Comparison of ENCODE assay signal across 11 cellular contexts in the genomic region with DNA sequence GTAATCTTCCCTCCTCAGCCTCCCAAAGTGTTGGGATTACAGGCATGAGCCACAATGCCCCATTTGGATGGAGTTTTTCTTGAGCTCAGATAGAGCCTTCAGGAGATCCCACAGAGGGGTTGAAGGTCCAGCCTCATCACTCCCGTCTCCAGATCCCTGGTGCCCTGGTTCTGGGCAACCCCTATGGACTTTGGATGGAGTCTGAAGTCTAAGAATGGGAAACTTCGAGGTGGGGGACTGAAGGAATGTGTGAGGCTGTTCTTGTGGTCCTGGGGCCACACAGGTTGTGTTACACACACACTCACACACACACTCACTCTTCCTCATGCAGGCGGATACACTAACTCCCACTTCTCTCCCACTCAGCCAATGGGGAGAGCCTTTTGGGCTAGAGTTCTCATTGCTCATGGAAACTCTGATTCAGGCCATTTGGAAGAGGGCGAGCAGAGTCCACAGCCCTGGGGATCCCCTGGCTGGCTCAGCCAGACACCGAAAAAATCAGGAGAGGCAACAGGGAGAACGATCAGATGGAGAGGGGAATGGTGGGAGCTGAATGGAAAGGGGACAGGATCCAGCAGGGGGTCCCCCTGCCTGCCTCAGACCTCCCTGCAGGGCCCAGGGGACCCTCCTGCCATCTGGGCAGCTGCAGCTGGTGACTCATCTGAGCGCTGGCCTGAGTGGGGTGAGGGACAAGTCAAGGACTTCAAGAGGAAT. TPM values are rescaled to one million over a fixed set of nuclear protein-coding genes. Genes with fewer than 3 reads are reported as not detected.
DNase-seq lines count a peak whose midpoint lies in the region; ATAC-seq and TF ChIP-seq lines count a peak whose summit lies in the region.
"Had no signal": no experiment of that assay in that cellular context is flagged by ENCODE, and none has a peak within 500 bp of the region (broad histone marks: within the 10 kb centered on the region; RNA-seq: fewer than 3 reads in every experiment).

No MANE protein-coding gene starts in this region.

- H3K4me1 ChIP-seq in right lobe of liver (peaks cover 0 to 93% (median 41%) of the 10 kb centered on the region in 4 donors), tibial nerve (peaks cover 0 to 94% (median 68%) of the 10 kb centered on the region in 4 donors)

- no peaks in the 10 kb centered on the region for H3K27me3 ChIP-seq in brain microvascular endothelial cell (replicated peaks)
- H3K27me3 ChIP-seq in right lobe of liver = no peaks in the 10 kb centered on the region
- H3K27me3 ChIP-seq in tibial nerve = no peaks in the 10 kb centered on the region

- no peaks in the 10 kb centered on the region for H3K36me3 Mint-ChIP-seq in activated naive CD4-positive, alpha-beta T cell treated with anti-CD3 and anti-CD28 coated beads for 36 hours (ENCODE audit: low read depth)

- CTCF ChIA-PET in activated naive CD4-positive, alpha-beta T cell treated with anti-CD3 and anti-CD28 coated beads for 36 hours (lab: Charles Lee) = interaction anchor here (0.6 to 0.7 kb wide), 2 partner anchors 171 to 1246 kb away, joined by 3 read pairs; no protein-coding TSS in a partner anchor

- H3K9me3 ChIP-seq in right lobe of liver = no peaks in the 10 kb centered on the region
- H3K9me3 ChIP-seq in tibial nerve = no peaks in the 10 kb centered on the region

- TF ChIP-seq POLR2A in right lobe of liver (IDR thresholded peaks at IDR 0.05) (peak; percentile 51), tibial nerve (IDR thresholded peaks at IDR 0.05) (no peak)

- H3K4me3 Mint-ChIP-seq in activated naive CD4-positive, alpha-beta T cell treated with anti-CD3 and anti-CD28 coated beads for 36 hours = no peak overlapping the region

- in situ Hi-C loops in brain microvascular endothelial cell (cut with HindIII; ENCODE audit: low pct_ligation_motif_present, low sequenced_read_pairs) = no loop called here

- H3K36me3 ChIP-seq in brain microvascular endothelial cell (replicated peaks) (peaks cover 87% of the 10 kb centered on the region), right lobe of liver (peaks cover 9 to 56% (median 34%) of the 10 kb centered on the region in 4 donors), tibial nerve (peaks cover 0 to 44% (median 3%) of the 10 kb centered on the region in 3 donors)

- no peaks in the 10 kb centered on the region for H3K27me3 Mint-ChIP-seq in activated naive CD4-positive, alpha-beta T cell treated with anti-CD3 and anti-CD28 coated beads for 36 hours (ENCODE audit: low read depth)

- H3K27ac Mint-ChIP-seq in activated naive CD4-positive, alpha-beta T cell treated with anti-CD3 and anti-CD28 coated beads for 36 hours = no peak overlapping the region

- intact Hi-C loops in activated naive CD4-positive, alpha-beta T cell treated with anti-CD3 and anti-CD28 coated beads for 36 hours (cut with micrococcal nuclease) = no loop called here
- intact Hi-C loops in right lobe of liver (cut with DNase I) = no loop called here
- intact Hi-C loops in head of caudate nucleus (cut with DNase I) = no loop called here

- ATAC-seq in right lobe of liver = peak in 1 of 4 donors; percentile 13
- no peak for ATAC-seq in HG02884 (IDR thresholded peaks at IDR 0.05; ENCODE audit: unreplicated experiment)

- H3K27ac ChIP-seq in brain microvascular endothelial cell (peak overlapping the region; percentile 60), right lobe of liver (peak overlapping the region; percentile 65 to 98 (median 70)), tibial nerve (peak overlapping the region; percentile 58 to 95 (median 82))

- peaks cover 15% of the 10 kb centered on the region for H3K4me1 Mint-ChIP-seq in activated naive CD4-positive, alpha-beta T cell treated with anti-CD3 and anti-CD28 coated beads for 36 hours (ENCODE audit: low read depth)

- no peaks in the 10 kb centered on the region for H3K9me3 Mint-ChIP-seq in activated naive CD4-positive, alpha-beta T cell treated with anti-CD3 and anti-CD28 coated beads for 36 hours

- peak; percentile 5 for TF ChIP-seq CTCF in brain microvascular endothelial cell (IDR thresholded peaks at IDR 0.05; ENCODE audit: low read depth, low read length, missing control alignments)
- TF ChIP-seq CTCF in right lobe of liver (IDR thresholded peaks at IDR 0.05) = no peak
- no peak for TF ChIP-seq CTCF in tibial nerve (IDR thresholded peaks at IDR 0.05)

- DNase-seq in activated naive CD4-positive, alpha-beta T cell treated with anti-CD3 and anti-CD28 coated beads for 36 hours = peak; percentile 15
- no peak for DNase-seq in activated naive CD4-positive, alpha-beta T cell (lab: John Stamatoyannopoulos, UW)
- DNase-seq in brain microvascular endothelial cell = peak; percentile 79
- DNase-seq in right lobe of liver = no peak
- DNase-seq in tibial nerve (ENCODE audit: low spot score in 2 of 2) = peak in 1 of 2 donors; percentile 70
- DNase-seq in head of caudate nucleus = no peak
- DNase-seq in glomerular visceral epithelial cell (ENCODE audit: extremely low spot score) = no peak
- DNase-seq: activated CD4-positive, CD25-positive, alpha-beta regulatory T cell; NCI-H2107 had no signal

- WGBS in right lobe of liver (ENCODE audit: insufficient coverage, low coverage, low lambda C conversion rate, missing lambda C conversion rate) = 23% methylated on average over 4 of the region's 7 CpGs
- WGBS in tibial nerve, 2 donors = 38 to 43% methylated on average over 7 of the region's 7 CpGs

- H3K4me3 ChIP-seq in brain microvascular endothelial cell (ENCODE audit: low read depth, low read length) = no peak overlapping the region
- no peak overlapping the region for H3K4me3 ChIP-seq in right lobe of liver
- H3K4me3 ChIP-seq in tibial nerve = no peak overlapping the region

- peak in 1 of 2 donors; percentile 82 for TF ChIP-seq EP300 in tibial nerve (IDR thresholded peaks at IDR 0.05)

RNA-seq across cellular contexts. Expression of gene IGFBP4, which starts 9.0 kb away (rescaled TPM):
- 1 to 10 TPM; 8.8 to 9.2 TPM for total RNA-seq in activated naive CD4-positive, alpha-beta T cell treated with anti-CD3 and anti-CD28 coated beads for 36 hours
- total RNA-seq in right lobe of liver = 100 to 1,000 TPM; 382 to 716 (median 430) TPM
- 1,000 to 10,000 TPM in 1 of 4 donors, 100 to 1,000 TPM in 3; 675 to 1,301 (median 748) TPM for total RNA-seq in tibial nerve

RNA-seq across cellular contexts. Expression of gene TOP2A, which starts 34.5 kb away (rescaled TPM):
- total RNA-seq in activated naive CD4-positive, alpha-beta T cell treated with anti-CD3 and anti-CD28 coated beads for 36 hours = 100 to 1,000 TPM; 410 to 416 TPM
- total RNA-seq in right lobe of liver (1 to 10 TPM in 4 of 6 experiments, under 1 TPM in 2; 0.22 to 7.3 (median 3.0) TPM), tibial nerve (1 to 10 TPM in 3 of 4 donors, under 1 TPM in 1; 0.21 to 7.1 (median 2.6) TPM)

RNA-seq across cellular contexts. Expression of gene TNS4, which starts 49.2 kb away (rescaled TPM):
- 1 to 10 TPM; 4.7 to 5.9 TPM for total RNA-seq in activated naive CD4-positive, alpha-beta T cell treated with anti-CD3 and anti-CD28 coated beads for 36 hours
- total RNA-seq in right lobe of liver (not detected), tibial nerve (under 1 TPM in 1 of 4 donors, not detected in 3; 0.30 TPM)
- total RNA-seq: subcutaneous adipose tissue had no signal

Comparison
In these comparisons a context has a peak if more than half of its experiments do, and no peak if none do; other contexts are left out.
1. DNase-seq: peak in activated naive CD4-positive, alpha-beta T cell treated with anti-CD3 and anti-CD28 coated beads for 36 hours (single experiment) and brain microvascular endothelial cell (single experiment); none in activated naive CD4-positive, alpha-beta T cell (0 of 4), right lobe of liver (0 of 3), head of caudate nucleus (0 of 42) and glomerular visceral epithelial cell (single experiment).
2. RNA of gene IGFBP4, which starts 9.0 kb away (total RNA-seq): 675 to 1,301 TPM in tibial nerve and 382 to 716 TPM in right lobe of liver; 8.8 to 9.2 TPM in activated naive CD4-positive, alpha-beta T cell treated with anti-CD3 and anti-CD28 coated beads for 36 hours; every median in the first group is over 10 times any median in the second.
3. RNA of gene TOP2A, which starts 34.5 kb away (total RNA-seq): 410 to 416 TPM in activated naive CD4-positive, alpha-beta T cell treated with anti-CD3 and anti-CD28 coated beads for 36 hours; 0.21 to 7.1 TPM in tibial nerve and 0.22 to 7.3 TPM in right lobe of liver; every median in the first group is over 10 times any median in the second.
4. RNA of gene TNS4, which starts 49.2 kb away (total RNA-seq): 4.7 to 5.9 TPM in activated naive CD4-positive, alpha-beta T cell treated with anti-CD3 and anti-CD28 coated beads for 36 hours; not detected in right lobe of liver and 0.30 TPM in tibial nerve; every median in the first group is over 4 times any median in the second.
5. Peak in every context shown above with its lines, with median percentiles within 50 percentile points of each other: H3K27ac ChIP-seq.